ENCODE assay signal across 15 cellular contexts in genomic region chr17:76204277-76204676, GRCh38. TPM values are rescaled to one million over a fixed set of nuclear protein-coding genes. Genes with fewer than 3 reads are reported as not detected.
DNase-seq lines count a peak whose midpoint lies in the region; ATAC-seq and TF ChIP-seq lines count a peak whose summit lies in the region.
"Had no signal": no experiment of that assay in that cellular context is flagged by ENCODE, and none has a peak within 500 bp of the region (broad histone marks: within the 10 kb centered on the region; RNA-seq: fewer than 3 reads in every experiment).

No MANE protein-coding gene starts in this region.

- CTCF ChIA-PET in CD4-positive, alpha-beta T cell (lab: Charles Lee): no interaction called here

- H3K9me3 ChIP-seq in CD4-positive, alpha-beta T cell (ENCODE audit: control insufficient read depth, low read length): no peaks in the 10 kb centered on the region
- no peaks in the 10 kb centered on the region for H3K9me3 ChIP-seq in colonic mucosa
- H3K9me3 ChIP-seq: mucosa of descending colon, vagina had no signal

- peaks cover 55% of the 10 kb centered on the region for H3K4me1 Mint-ChIP-seq in CD4-positive, alpha-beta T cell (ENCODE audit: low read depth)

- no peaks in the 10 kb centered on the region for H3K4me1 ChIP-seq in colonic mucosa
- H3K4me1 ChIP-seq: vagina had no signal

- no peak overlapping the region for H3K4me3 ChIP-seq in colonic mucosa
- H3K4me3 ChIP-seq: mucosa of descending colon, skin epidermis, vagina had no signal

- intact Hi-C loops in CD4-positive, alpha-beta T cell (cut with DNase I, micrococcal nuclease): no loop called here
- intact Hi-C loops in colonic mucosa (cut with DNase I): no loop called here

- H3K27ac Mint-ChIP-seq in CD4-positive, alpha-beta T cell: peak overlapping the region; percentile 67
- H3K27ac Mint-ChIP-seq: activated B cell treated with CpG ODN at 0.5 μM for 24 hours had no signal

- no peaks in the 10 kb centered on the region for H3K9me3 Mint-ChIP-seq in CD4-positive, alpha-beta T cell
- H3K9me3 Mint-ChIP-seq: activated B cell treated with CpG ODN at 0.5 μM for 24 hours had no signal

- no peak for TF ChIP-seq CTCF in CD4-positive, alpha-beta T cell (IDR thresholded peaks at IDR 0.05)
- no peak for TF ChIP-seq CTCF in colonic mucosa (IDR thresholded peaks at IDR 0.05)

- POLR2A ChIA-PET in CD4-positive, alpha-beta T cell (lab: Charles Lee): no interaction called here

- H3K9ac ChIP-seq in colonic mucosa (ENCODE audit: low read depth in 2 of 2, low read length in 2 of 2): no peak overlapping the region

- H3K36me3 Mint-ChIP-seq in CD4-positive, alpha-beta T cell (ENCODE audit: low read depth): peaks cover 47% of the 10 kb centered on the region

- no peaks in the 10 kb centered on the region for H3K36me3 ChIP-seq in colonic mucosa
- H3K36me3 ChIP-seq: vagina had no signal

- no peak for DNase-seq in CD4-positive, alpha-beta T cell
- DNase-seq in HK-2 (ENCODE audit: unreplicated experiment) (peak; percentile 8), amniotic stem cell (lab: John Stamatoyannopoulos, UW) (peak; percentile 25), kidney glomerular epithelial cell (lab: John Stamatoyannopoulos, UW) (peak; percentile 45), NCI-H2107 (lab: John Stamatoyannopoulos, UW) (no peak), colonic mucosa (no peak)
- DNase-seq in effector CD8-positive, alpha-beta T cell (lab: John Stamatoyannopoulos, UW): no peak
- DNase-seq: activated B cell treated with CpG ODN at 0.5 μM for 24 hours; activated naive CD4-positive, alpha-beta T cell; DMS153; mucosa of descending colon; NCI-H146 had no signal

- no peak for ATAC-seq in CD4-positive, alpha-beta T cell (ENCODE audit: poor library complexity)
- ATAC-seq in GM19324 (IDR thresholded peaks at IDR 0.05; ENCODE audit: low FRiP score, unreplicated experiment): no peak
- ATAC-seq: mucosa of descending colon had no signal

- H3K27me3 Mint-ChIP-seq in CD4-positive, alpha-beta T cell: no peaks in the 10 kb centered on the region
- H3K27me3 Mint-ChIP-seq: activated B cell treated with CpG ODN at 0.5 μM for 24 hours had no signal

- H3K4me3 Mint-ChIP-seq in CD4-positive, alpha-beta T cell: no peak overlapping the region
- H3K4me3 Mint-ChIP-seq: activated B cell treated with CpG ODN at 0.5 μM for 24 hours had no signal

- H3K27ac ChIP-seq in CD4-positive, alpha-beta T cell (ENCODE audit: low read depth, low read length): no peak overlapping the region
- no peak overlapping the region for H3K27ac ChIP-seq in colonic mucosa
- H3K27ac ChIP-seq: skin epidermis, vagina had no signal

- H3K27me3 ChIP-seq in CD4-positive, alpha-beta T cell (ENCODE audit: control insufficient read depth, insufficient read depth, low read length): no peaks in the 10 kb centered on the region
- H3K27me3 ChIP-seq in colonic mucosa: no peaks in the 10 kb centered on the region
- H3K27me3 ChIP-seq: vagina had no signal

RNA-seq across cellular contexts. Expression of gene RNF157, which starts 36.0 kb away (rescaled TPM):
- 10 to 100 TPM; 18.5 to 21.1 TPM for total RNA-seq in CD4-positive, alpha-beta T cell
- 10 to 100 TPM; 23.7 to 30.2 TPM for total RNA-seq in colonic mucosa

Comparison
In these comparisons a context has a peak if more than half of its experiments do, and no peak if none do; other contexts are left out.
1. DNase-seq: peak in HK-2 (single experiment), amniotic stem cell (single experiment) and kidney glomerular epithelial cell (single experiment); none in CD4-positive, alpha-beta T cell (0 of 10), effector CD8-positive, alpha-beta T cell (single experiment), NCI-H2107 (single experiment) and colonic mucosa (single experiment).